In genomic region chr3:194404365-194405140, GRCh38 we compare ENCODE assay signal across 9 cellular contexts. TPM values are rescaled to one million over a fixed set of nuclear protein-coding genes. Genes with fewer than 3 reads are reported as not detected.
DNase-seq lines count a peak whose midpoint lies in the region; ATAC-seq and TF ChIP-seq lines count a peak whose summit lies in the region.
"Had no signal": no experiment of that assay in that cellular context is flagged by ENCODE, and none has a peak within 500 bp of the region (broad histone marks: within the 10 kb centered on the region; RNA-seq: fewer than 3 reads in every experiment).

No MANE protein-coding gene starts in this region.

- H3K36me3 ChIP-seq in HEK293 (ENCODE audit: control insufficient read depth in 2 of 2, insufficient read depth in 1 of 2, low read length in 2 of 2) (peaks cover 0 to 46% of the 10 kb centered on the region in 2 experiments; a peak in 1 of 3 replicates), body of pancreas (replicated peaks in 1 of 2; ENCODE audit: insufficient read depth in 1 of 2, low read depth in 2 of 2) (peaks cover 0 to 2% of the 10 kb centered on the region in 2 donors), right lobe of liver (peaks cover 0 to 20% (median 6%) of the 10 kb centered on the region in 4 donors)

- H3K27me3 ChIP-seq in body of pancreas = no peaks in the 10 kb centered on the region
- no peaks in the 10 kb centered on the region for H3K27me3 ChIP-seq in right lobe of liver

- H3K9me3 Mint-ChIP-seq in Calu3 (ENCODE audit: low read depth, unreplicated experiment) = no peaks in the 10 kb centered on the region

- TF ChIP-seq POLR2A in body of pancreas (IDR thresholded peaks at IDR 0.05) = no peak
- TF ChIP-seq POLR2A in right lobe of liver (IDR thresholded peaks at IDR 0.05) = no peak

- H3K27ac Mint-ChIP-seq in Calu3 (ENCODE audit: unreplicated experiment) = no peak overlapping the region

- WGBS in body of pancreas, 2 donors = 29% methylated on average over 10 of the region's 10 CpGs
- 39% methylated on average over 10 of the region's 10 CpGs for WGBS in right lobe of liver (ENCODE audit: insufficient coverage, low coverage, low lambda C conversion rate, missing lambda C conversion rate)

- TF ChIP-seq CTCF in Calu3 (IDR thresholded peaks at IDR 0.05; ENCODE audit: unreplicated experiment) = peak; percentile 79
- TF ChIP-seq CTCF in HEK293 (tag by site-specific recombination; IDR thresholded peaks at IDR 0.05) = no peak; the same call in 1 of the 2 replicates
- peak; percentile 29 to 73 (median 64) for TF ChIP-seq CTCF in body of pancreas (IDR thresholded peaks at IDR 0.05)
- TF ChIP-seq CTCF in right lobe of liver (IDR thresholded peaks at IDR 0.05) = peak; percentile 63 to 78 (median 69)

- DNase-seq in Calu3 (peak; percentile 72), NCI-H526 treated with DMSO at 0.1 percent for 48 hours (lab: John Stamatoyannopoulos, UW) (peak; percentile 50), body of pancreas (peak; percentile 41 to 56 (median 46)), right lobe of liver (no peak), D341Med (ENCODE audit: low spot score) (no peak), NCI-H524 treated with DMSO at 0.1 percent for 48 hours (lab: John Stamatoyannopoulos, UW) (no peak), HuH-7 (ENCODE audit: low spot score) (no peak)

- H3K36me3 Mint-ChIP-seq in Calu3 (ENCODE audit: insufficient read depth, unreplicated experiment) = peaks cover 57% of the 10 kb centered on the region

- H3K4me3 ChIP-seq in HEK293 (ENCODE audit: low read depth, low read length) (no peak overlapping the region), body of pancreas (no peak overlapping the region), right lobe of liver (no peak overlapping the region)

- peak; percentile 50 for ATAC-seq in body of pancreas
- ATAC-seq in right lobe of liver = peak; percentile 34 to 78 (median 68)

- H3K9me3 ChIP-seq in HEK293 (ENCODE audit: control insufficient read depth, insufficient read depth, low read depth, low read length) = no peaks in the 10 kb centered on the region
- H3K9me3 ChIP-seq in body of pancreas = no peaks in the 10 kb centered on the region
- H3K9me3 ChIP-seq in right lobe of liver = no peaks in the 10 kb centered on the region

- intact Hi-C loops in Calu3 (cut with micrococcal nuclease; ENCODE audit: unreplicated experiment) = loop anchor here (1.0 kb wide), 2 partner anchors 71 to 739 kb away; no protein-coding TSS in a partner anchor
- intact Hi-C loops in body of pancreas (cut with DNase I) = loop anchor here (5.0 kb wide), 1 partner anchor 67 kb away; no protein-coding TSS in a partner anchor
- intact Hi-C loops in right lobe of liver (cut with DNase I) = loop anchor here (5.0 kb wide), 2 partner anchors 62 to 67 kb away; no protein-coding TSS in a partner anchor

- no TSS peak for BruUV-seq in Calu3 (replicated peaks; lab: Mats Ljungman, UMichigan)

- CTCF ChIA-PET in Calu3 (lab: Charles Lee) = interaction anchor here (0.6 to 1.9 kb wide), 3 partner anchors 10 to 71 kb away, joined by 3 to 5 read pairs (median 5); no protein-coding TSS in a partner anchor
- CTCF ChIA-PET in HEK293 (lab: Yijun Ruan, JAX) = interaction anchor here (0.5 to 5.3 kb wide), 12 partner anchors 10 to 1588 kb away, joined by 3 to 38 read pairs (median 3); no protein-coding TSS in a partner anchor

- no peak overlapping the region for H3K4me3 Mint-ChIP-seq in Calu3 (ENCODE audit: low read depth, unreplicated experiment)

- POLR2A ChIA-PET in HEK293 (lab: Yijun Ruan, JAX) = no interaction called here

- H3K4me1 Mint-ChIP-seq in Calu3 (ENCODE audit: low read depth, unreplicated experiment) = peaks cover 9% of the 10 kb centered on the region

- no peak overlapping the region for H3K27ac ChIP-seq in HEK293 (ENCODE audit: extremely low read depth, low read depth, low read length)
- peak overlapping the region in 1 of 4 donors; percentile 57 for H3K27ac ChIP-seq in body of pancreas
- no peak overlapping the region for H3K27ac ChIP-seq in right lobe of liver

- H3K27me3 Mint-ChIP-seq in Calu3 (ENCODE audit: unreplicated experiment) = no peaks in the 10 kb centered on the region

- H3K4me1 ChIP-seq in HEK293 (ENCODE audit: control insufficient read depth, insufficient read depth, low read length) (no peaks in the 10 kb centered on the region), body of pancreas (no peaks in the 10 kb centered on the region), right lobe of liver (no peaks in the 10 kb centered on the region)

TF ChIP-seq in HEK293, 187 proteins besides CTCF, POLR2A, EP300 and RAD21:
- no peak for TF ChIP-seq KLF8 (tag by site-specific recombination; IDR thresholded peaks at IDR 0.05)
- no peak for TF ChIP-seq ZNF776 (tag by site-specific recombination; IDR thresholded peaks at IDR 0.05; ENCODE audit: borderline replicate concordance)
- peak; percentile 50; the same call in 1 of the 2 replicates for TF ChIP-seq ZNF362 (tag by site-specific recombination; IDR thresholded peaks at IDR 0.05)
- TF ChIP-seq ZNF23 (tag by site-specific recombination; IDR thresholded peaks at IDR 0.05; ENCODE audit: borderline replicate concordance) = no peak
- peak; percentile 30; the same call in 1 of the 2 replicates for TF ChIP-seq ZFHX2 (tag by site-specific recombination; conservative IDR thresholded peaks at IDR 0.05)
- TF ChIP-seq GLIS1 (tag by site-specific recombination; IDR thresholded peaks at IDR 0.05) = no peak
- TF ChIP-seq KLF10 (tag by site-specific recombination; IDR thresholded peaks at IDR 0.05) = 0 out of 2 replicates have a peak, but pooled peaks have one; percentile 25
- peak; percentile 77 for TF ChIP-seq ZNF654 (tag by site-specific recombination; IDR thresholded peaks at IDR 0.05; ENCODE audit: low read depth)
- 0 out of 2 replicates have a peak, but pooled peaks have one; percentile 30 for TF ChIP-seq ZNF2 (tag by site-specific recombination; IDR thresholded peaks at IDR 0.05)
- TF ChIP-seq ZNF660 (tag by site-specific recombination; IDR thresholded peaks at IDR 0.05) = peak; percentile 58; the same call in 1 of the 2 replicates
- peak; percentile 15; the same call in 1 of the 2 replicates for TF ChIP-seq PRDM6 (tag by site-specific recombination; IDR thresholded peaks at IDR 0.05)

RNA-seq across cellular contexts. Expression of gene GP5, which starts 5.5 kb away (rescaled TPM):
- total RNA-seq in Calu3 (2022) (0.10 and 0.21 TPM in 2 replicates), body of pancreas (not detected), right lobe of liver (under 1 TPM in 4 of 6 experiments, not detected in 2; 0.07 to 0.23 (median 0.16) TPM)

RNA-seq across cellular contexts. Expression of gene LRRC15, which starts 35.0 kb away (rescaled TPM):
- total RNA-seq in Calu3 (2022) (0.05 TPM in 1 of 2 replicates, not detected in the other), body of pancreas (under 1 TPM in 1 of 2 donors, not detected in 1; 0.26 TPM), right lobe of liver (under 1 TPM in 5 of 6 experiments, not detected in 1; 0.07 to 0.37 (median 0.09) TPM)

RNA-seq across cellular contexts. Expression of gene CPN2, which starts 53.4 kb away (rescaled TPM):
- total RNA-seq in Calu3 (2022) (not detected in 2 replicates), body of pancreas (not detected), right lobe of liver (100 to 1,000 TPM; 173 to 307 (median 202) TPM)
- total RNA-seq: skeletal muscle tissue had no signal

Comparison
In these comparisons a context has a peak if more than half of its experiments do, and no peak if none do; other contexts are left out.
1. DNase-seq: peak in Calu3 (single experiment), NCI-H526 treated with DMSO at 0.1 percent for 48 hours (single experiment) and body of pancreas (4 of 4); none in right lobe of liver (0 of 3), D341Med (single experiment), NCI-H524 treated with DMSO at 0.1 percent for 48 hours (single experiment) and HuH-7 (single experiment).
2. RNA of gene CPN2, which starts 53.4 kb away (total RNA-seq): 173 to 307 TPM in right lobe of liver; not detected in Calu3 and not detected in body of pancreas; every median in the first group is over 100 times any median in the second.